ENCODE assay signal across 1 cellular context in the genomic region with DNA sequence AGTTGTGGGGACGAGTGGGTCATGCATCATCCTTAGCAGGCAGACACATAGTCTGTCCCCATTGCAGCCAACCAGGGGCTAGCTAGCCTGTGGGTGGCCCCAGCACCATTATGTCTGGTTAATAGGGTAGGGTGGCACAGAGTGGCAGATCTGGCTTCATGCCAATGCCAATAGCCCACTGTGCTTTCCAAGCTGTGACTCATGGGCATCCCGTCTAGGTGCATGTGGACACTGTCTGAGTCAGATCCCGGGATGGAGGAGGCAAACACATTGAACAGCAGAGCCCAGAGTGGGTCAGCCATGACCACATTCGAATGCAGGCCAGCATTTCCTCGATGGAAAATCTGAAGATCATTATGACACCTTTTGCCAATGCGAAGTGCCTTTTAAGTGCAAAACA.
TF ChIP-seq lines count a peak whose summit lies in the region.

No MANE protein-coding gene starts in this region.

TF ChIP-seq in neural cell, 6 proteins besides CTCF, POLR2A, EP300 and RAD21 (continued from another document):
- TF ChIP-seq, protein P1, sequence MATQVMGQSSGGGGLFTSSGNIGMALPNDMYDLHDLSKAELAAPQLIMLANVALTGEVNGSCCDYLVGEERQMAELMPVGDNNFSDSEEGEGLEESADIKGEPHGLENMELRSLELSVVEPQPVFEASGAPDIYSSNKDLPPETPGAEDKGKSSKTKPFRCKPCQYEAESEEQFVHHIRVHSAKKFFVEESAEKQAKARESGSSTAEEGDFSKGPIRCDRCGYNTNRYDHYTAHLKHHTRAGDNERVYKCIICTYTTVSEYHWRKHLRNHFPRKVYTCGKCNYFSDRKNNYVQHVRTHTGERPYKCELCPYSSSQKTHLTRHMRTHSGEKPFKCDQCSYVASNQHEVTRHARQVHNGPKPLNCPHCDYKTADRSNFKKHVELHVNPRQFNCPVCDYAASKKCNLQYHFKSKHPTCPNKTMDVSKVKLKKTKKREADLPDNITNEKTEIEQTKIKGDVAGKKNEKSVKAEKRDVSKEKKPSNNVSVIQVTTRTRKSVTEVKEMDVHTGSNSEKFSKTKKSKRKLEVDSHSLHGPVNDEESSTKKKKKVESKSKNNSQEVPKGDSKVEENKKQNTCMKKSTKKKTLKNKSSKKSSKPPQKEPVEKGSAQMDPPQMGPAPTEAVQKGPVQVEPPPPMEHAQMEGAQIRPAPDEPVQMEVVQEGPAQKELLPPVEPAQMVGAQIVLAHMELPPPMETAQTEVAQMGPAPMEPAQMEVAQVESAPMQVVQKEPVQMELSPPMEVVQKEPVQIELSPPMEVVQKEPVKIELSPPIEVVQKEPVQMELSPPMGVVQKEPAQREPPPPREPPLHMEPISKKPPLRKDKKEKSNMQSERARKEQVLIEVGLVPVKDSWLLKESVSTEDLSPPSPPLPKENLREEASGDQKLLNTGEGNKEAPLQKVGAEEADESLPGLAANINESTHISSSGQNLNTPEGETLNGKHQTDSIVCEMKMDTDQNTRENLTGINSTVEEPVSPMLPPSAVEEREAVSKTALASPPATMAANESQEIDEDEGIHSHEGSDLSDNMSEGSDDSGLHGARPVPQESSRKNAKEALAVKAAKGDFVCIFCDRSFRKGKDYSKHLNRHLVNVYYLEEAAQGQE (IDR thresholded peaks at IDR 0.05; ENCODE audit: borderline replicate concordance), result no peak
